ENCODE assay signal across 10 cellular contexts in genomic region chr21:39175154-39175553, GRCh38. TPM values are rescaled to one million over a fixed set of nuclear protein-coding genes. Genes with fewer than 3 reads are reported as not detected.
A peak's percentile ranks its signal among the peaks of the same experiment; 100 is the strongest.
DNase-seq lines count a peak whose midpoint lies in the region; ATAC-seq and TF ChIP-seq lines count a peak whose summit lies in the region.
"Had no signal": no experiment of that assay in that cellular context is flagged by ENCODE, and none has a peak within 500 bp of the region (broad histone marks: within the 10 kb centered on the region; RNA-seq: fewer than 3 reads in every experiment).

No MANE protein-coding gene starts in this region.

- H3K27ac ChIP-seq in GM23248, result no peak overlapping the region
- no peak overlapping the region for H3K27ac ChIP-seq in liver (ENCODE audit: low read depth in 1 of 2, low read length in 2 of 2)
- H3K27ac ChIP-seq: SJCRH30 had no signal

- H3K4me1 ChIP-seq in GM23248 (ENCODE audit: insufficient read depth) (no peaks in the 10 kb centered on the region; the same call in 1 of the 2 replicates), liver (ENCODE audit: control insufficient read depth in 4 of 4, insufficient read depth in 4 of 4, low read length in 3 of 4) (no peaks in the 10 kb centered on the region)
- H3K4me1 ChIP-seq: SJCRH30 had no signal

- peaks cover 16% of the 10 kb centered on the region for H3K79me2 ChIP-seq in GM23248 (ENCODE audit: insufficient read depth)

- H3K27me3 ChIP-seq in GM23248 (replicated peaks; ENCODE audit: insufficient read depth), result no peaks in the 10 kb centered on the region
- no peaks in the 10 kb centered on the region for H3K27me3 ChIP-seq in liver (ENCODE audit: control insufficient read depth in 4 of 4, insufficient read depth in 4 of 4, low read length in 3 of 4)
- H3K27me3 ChIP-seq: SJCRH30 had no signal

- no peak overlapping the region for H3K9ac ChIP-seq in GM23248
- no peak overlapping the region for H3K9ac ChIP-seq in liver (ENCODE audit: low read depth in 1 of 2, low read length in 2 of 2)

- TF ChIP-seq RAD21 in liver (IDR thresholded peaks at IDR 0.05), result peak; percentile 59 to 64

- CTCF ChIA-PET in WTC11 (lab: Charles Lee), result no interaction called here

- no peak overlapping the region for H3K4me2 ChIP-seq in GM23248 (ENCODE audit: unreplicated experiment)

- no peaks in the 10 kb centered on the region; the same call in 1 of the 2 replicates for H3F3A ChIP-seq in GM23248 (ENCODE audit: insufficient read depth)

- TF ChIP-seq CTCF in liver (IDR thresholded peaks at IDR 0.05; ENCODE audit: low read depth, low read length, missing input control) (peak; percentile 42), WTC11 (IDR thresholded peaks at IDR 0.05) (no peak)

- H3K4me3 ChIP-seq in GM23248 (no peak overlapping the region), liver (ENCODE audit: low read depth in 1 of 3, low read length in 3 of 3) (no peak overlapping the region)
- H3K4me3 ChIP-seq: SJCRH30 had no signal

- in situ Hi-C loops in GM23248 (cut with MboI), result no loop called here

- no peak overlapping the region for H3K27ac Mint-ChIP-seq in WTC11
- no peak overlapping the region for H3K27ac Mint-ChIP-seq in T-helper 2 cell treated with Interferon-gamma antibody and Interleukin-4, amounts not matched to agents 5 μg/mL and 100 μg/mL, for 36 hours
- H3K27ac Mint-ChIP-seq: activated naive CD4-positive, alpha-beta T cell treated with anti-CD3 and anti-CD28 coated beads for 36 hours had no signal

- H3K36me3 ChIP-seq in GM23248 (ENCODE audit: low read depth) (peaks cover 18% of the 10 kb centered on the region; the same call in 1 of the 2 replicates), liver (ENCODE audit: control insufficient read depth in 4 of 4, insufficient read depth in 3 of 4, low read depth in 1 of 4, low read length in 3 of 4) (peaks cover 7 to 16% (median 11%) of the 10 kb centered on the region in 4 donors)

- DNase-seq in AML-193 (lab: John Stamatoyannopoulos, UW) (peak; percentile 24 to 43), GM23248 (peak; percentile 44), amniotic epithelial cell (ENCODE audit: low read depth) (peak; percentile 21), WTC11 (ENCODE audit: low spot score) (no peak), NCI-H748 treated with DMSO at 0.1 percent for 48 hours (lab: John Stamatoyannopoulos, UW) (no peak)
- DNase-seq in T-helper 2 cell treated with Interferon-gamma antibody and Interleukin-4, amounts not matched to agents 5 μg/mL and 100 μg/mL, for 36 hours (ENCODE audit: low spot score), result no peak
- DNase-seq: activated naive CD4-positive, alpha-beta T cell treated with anti-CD3 and anti-CD28 coated beads for 36 hours had no signal

- H3K4me3 Mint-ChIP-seq in WTC11, result no peak overlapping the region
- H3K4me3 Mint-ChIP-seq in T-helper 2 cell treated with Interferon-gamma antibody and Interleukin-4, amounts not matched to agents 5 μg/mL and 100 μg/mL, for 36 hours, result no peak overlapping the region
- H3K4me3 Mint-ChIP-seq: activated naive CD4-positive, alpha-beta T cell treated with anti-CD3 and anti-CD28 coated beads for 36 hours had no signal

- POLR2A ChIA-PET in WTC11 (lab: Charles Lee), result no interaction called here

- H4K20me1 ChIP-seq in GM23248 (ENCODE audit: insufficient read depth), result no peaks in the 10 kb centered on the region

- no peaks in the 10 kb centered on the region for H3K9me3 ChIP-seq in GM23248 (ENCODE audit: low read depth)
- no peaks in the 10 kb centered on the region for H3K9me3 ChIP-seq in liver (ENCODE audit: control insufficient read depth in 4 of 4, low read length in 3 of 4)
- H3K9me3 ChIP-seq: SJCRH30 had no signal

- WGBS in GM23248 (ENCODE audit: low coverage in 1 of 2, low lambda C conversion rate in 2 of 2, missing lambda C conversion rate in 2 of 2), 2 experiments, result 57% methylated on average over 4 of the region's 4 CpGs
- WGBS in liver, result 80% methylated on average over 4 of the region's 4 CpGs

- ATAC-seq in WTC11 (no peak), GM18867 (IDR thresholded peaks at IDR 0.05; ENCODE audit: unreplicated experiment) (no peak)

- H3K36me3 Mint-ChIP-seq in WTC11, result peaks cover 56% of the 10 kb centered on the region
- peaks cover 55% of the 10 kb centered on the region for H3K36me3 Mint-ChIP-seq in T-helper 2 cell treated with Interferon-gamma antibody and Interleukin-4, amounts not matched to agents 5 μg/mL and 100 μg/mL, for 36 hours (ENCODE audit: low read depth)

- H3K27me3 Mint-ChIP-seq in WTC11 (ENCODE audit: low read depth), result no peaks in the 10 kb centered on the region
- no peaks in the 10 kb centered on the region for H3K27me3 Mint-ChIP-seq in T-helper 2 cell treated with Interferon-gamma antibody and Interleukin-4, amounts not matched to agents 5 μg/mL and 100 μg/mL, for 36 hours (ENCODE audit: low read depth)

- no peak overlapping the region for H2AFZ ChIP-seq in GM23248

- no peaks in the 10 kb centered on the region; the same call in 1 of the 2 replicates for H3K4me1 Mint-ChIP-seq in WTC11
- peaks cover 19% of the 10 kb centered on the region for H3K4me1 Mint-ChIP-seq in T-helper 2 cell treated with Interferon-gamma antibody and Interleukin-4, amounts not matched to agents 5 μg/mL and 100 μg/mL, for 36 hours (ENCODE audit: low read depth)

- H3K9me3 Mint-ChIP-seq in WTC11, result no peaks in the 10 kb centered on the region
- no peaks in the 10 kb centered on the region for H3K9me3 Mint-ChIP-seq in T-helper 2 cell treated with Interferon-gamma antibody and Interleukin-4, amounts not matched to agents 5 μg/mL and 100 μg/mL, for 36 hours
- H3K9me3 Mint-ChIP-seq: activated naive CD4-positive, alpha-beta T cell treated with anti-CD3 and anti-CD28 coated beads for 36 hours had no signal

- H3K9me2 ChIP-seq in GM23248 (ENCODE audit: insufficient read depth), result no peaks in the 10 kb centered on the region

TF ChIP-seq in liver, 16 proteins besides CTCF, POLR2A, EP300 and RAD21 (continues in another document):
- TF ChIP-seq HNF4A (conservative IDR thresholded peaks at IDR 0.05), result no peak
- TF ChIP-seq RXRA (IDR thresholded peaks at IDR 0.05), result no peak
- TF ChIP-seq HNF4G (IDR thresholded peaks at IDR 0.05), result no peak
- no peak for TF ChIP-seq JUND (IDR thresholded peaks at IDR 0.05)
- TF ChIP-seq GABPA (IDR thresholded peaks at IDR 0.05 in 1 of 2, conservative IDR thresholded peaks at IDR 0.05 in 1 of 2), result no peak
- no peak for TF ChIP-seq REST (IDR thresholded peaks at IDR 0.05)

TF ChIP-seq in WTC11, 78 proteins besides CTCF, POLR2A, EP300 and RAD21 (continues in another document):
- TF ChIP-seq GRHL2 (CRISPR knock-in tag; IDR thresholded peaks at IDR 0.05; ENCODE audit: insufficient replicate concordance, severe bottlenecking) (no peak), HMGXB4 (CRISPR knock-in tag; IDR thresholded peaks at IDR 0.05) (no peak), TEAD4 (CRISPR knock-in tag; IDR thresholded peaks at IDR 0.05) (no peak), ETV6 (CRISPR knock-in tag; IDR thresholded peaks at IDR 0.05) (no peak), USF2 (CRISPR knock-in tag; IDR thresholded peaks at IDR 0.05) (no peak), RORB (CRISPR knock-in tag; IDR thresholded peaks at IDR 0.05) (no peak), ZNF423 (CRISPR knock-in tag; IDR thresholded peaks at IDR 0.05) (no peak), AR (CRISPR knock-in tag; IDR thresholded peaks at IDR 0.05) (no peak), ELF4 (CRISPR knock-in tag; IDR thresholded peaks at IDR 0.05; ENCODE audit: low read depth) (no peak), SMAD4 (CRISPR knock-in tag; IDR thresholded peaks at IDR 0.05) (no peak), TP53 (CRISPR knock-in tag; IDR thresholded peaks at IDR 0.05) (no peak)

RNA-seq across cellular contexts. Expression of gene PSMG1, which starts 8.1 kb away (rescaled TPM):
- 40.7 and 64.7 TPM in 2 replicates for total RNA-seq in GM23248 (2014; rRNA removed; shearing (Covaris generic))
- polyA plus RNA-seq in GM23248 (2016; fragmentation: Nextera tagmentation; extraction: Ambion mirVana), result 88.0 and 99.2 TPM in 2 replicates
- 10 to 100 TPM; 23.9 to 31.5 TPM for total RNA-seq in liver
- polyA plus RNA-seq in liver, result 10 to 100 TPM; 29.8 to 32.3 TPM
- total RNA-seq in WTC11 (2021), result 64.0 to 70.4 TPM (median 68.6 TPM) in 3 replicates

Comparison
In these comparisons a context has a peak if more than half of its experiments do, and no peak if none do; other contexts are left out.
1. DNase-seq: peak in AML-193 (2 of 2), GM23248 (single experiment) and amniotic epithelial cell (single experiment); none in WTC11 (single experiment), T-helper 2 cell treated with Interferon-gamma antibody and Interleukin-4, amounts not matched to agents 5 μg/mL and 100 μg/mL, for 36 hours (single experiment) and NCI-H748 treated with DMSO at 0.1 percent for 48 hours (single experiment).